8 cellular contexts compared by ENCODE assay signal in genomic region chr22:24156915-24157782, GRCh38. TPM values are rescaled to one million over a fixed set of nuclear protein-coding genes. Genes with fewer than 3 reads are reported as not detected.
A peak's percentile ranks its signal among the peaks of the same experiment; 100 is the strongest.
DNase-seq lines count a peak whose midpoint lies in the region; ATAC-seq and TF ChIP-seq lines count a peak whose summit lies in the region.

No MANE protein-coding gene starts in this region.

- WGBS in tibial nerve, 2 donors: 21 to 25% methylated on average over 14 to 18 of the region's 22 CpGs

- H3K9me3 Mint-ChIP-seq in activated naive CD4-positive, alpha-beta T cell treated with anti-CD3 and anti-CD28 coated beads, Interleukin-2, amount 50 U/mL, for 24 hours: no peaks in the 10 kb centered on the region

- H3K4me3 ChIP-seq in H7 (ENCODE audit: insufficient read depth, low read depth, low read length) (peak overlapping the region; percentile 53), Loucy (ENCODE audit: low read length, poor library complexity, severe bottlenecking) (peak overlapping the region; percentile 79), SK-N-MC (peak overlapping the region; percentile 95), parathyroid adenoma (ENCODE audit: low read depth, low read length) (peak overlapping the region; percentile 46), tibial nerve (peak overlapping the region; percentile 61 to 83 (median 74))

- TF ChIP-seq POLR2A in tibial nerve (IDR thresholded peaks at IDR 0.05): no peak

- H3K36me3 ChIP-seq in H7 (replicated peaks; ENCODE audit: control insufficient read depth, insufficient read depth, low read length): no peaks in the 10 kb centered on the region; the same call in 1 of the 2 replicates
- peaks cover 19% of the 10 kb centered on the region; the same call in 1 of the 2 replicates for H3K36me3 ChIP-seq in Loucy (ENCODE audit: insufficient read depth, low read length)
- H3K36me3 ChIP-seq in SK-N-MC (ENCODE audit: insufficient read depth, low read length): no peaks in the 10 kb centered on the region; the same call in 1 of the 2 replicates
- no peaks in the 10 kb centered on the region for H3K36me3 ChIP-seq in parathyroid adenoma (ENCODE audit: control insufficient read depth, insufficient read depth, low read length)
- no peaks in the 10 kb centered on the region for H3K36me3 ChIP-seq in tibial nerve

- peak; percentile 79 for ATAC-seq in Right ventricle myocardium inferior

- peaks cover 78% of the 10 kb centered on the region for H3K4me1 Mint-ChIP-seq in activated naive CD4-positive, alpha-beta T cell treated with anti-CD3 and anti-CD28 coated beads, Interleukin-2, amount 50 U/mL, for 24 hours

- DNase-seq in GM03348 (ENCODE audit: low spot score) (peak; percentile 92), H7 (peak; percentile 98), SK-N-MC (ENCODE audit: low read depth, low spot score) (no peak), Right ventricle myocardium inferior (ENCODE audit: missing footprints) (peak; percentile 94), tibial nerve (ENCODE audit: low spot score in 2 of 2) (peak; percentile 63 to 68)

- H3K4me1 ChIP-seq in Loucy (ENCODE audit: insufficient read depth, low read length, poor library complexity, severe bottlenecking): peaks cover 70% of the 10 kb centered on the region
- peaks cover 10% of the 10 kb centered on the region for H3K4me1 ChIP-seq in parathyroid adenoma
- H3K4me1 ChIP-seq in tibial nerve: peaks cover 0 to 55% (median 44%) of the 10 kb centered on the region in 4 donors

- peak overlapping the region; percentile 88 for H3K27ac Mint-ChIP-seq in activated naive CD4-positive, alpha-beta T cell treated with anti-CD3 and anti-CD28 coated beads, Interleukin-2, amount 50 U/mL, for 24 hours

- H3K36me3 Mint-ChIP-seq in activated naive CD4-positive, alpha-beta T cell treated with anti-CD3 and anti-CD28 coated beads, Interleukin-2, amount 50 U/mL, for 24 hours: no peaks in the 10 kb centered on the region

- H3K27ac ChIP-seq in SK-N-MC: peak overlapping the region; percentile 54; the same call in 1 of the 2 replicates
- no peak overlapping the region for H3K27ac ChIP-seq in parathyroid adenoma
- peak overlapping the region; percentile 65 to 87 (median 80) for H3K27ac ChIP-seq in tibial nerve

- H3K4me2 ChIP-seq in Loucy (ENCODE audit: low read depth, low read length, poor library complexity, severe bottlenecking): peak overlapping the region; percentile 86
- peak overlapping the region; percentile 76 for H3K4me2 ChIP-seq in parathyroid adenoma (ENCODE audit: low read length)

- intact Hi-C loops in Right ventricle myocardium inferior (cut with DNase I): loop anchor here (5.0 kb wide), 1 partner anchor 50 kb away; no protein-coding TSS in a partner anchor

- peaks cover 46% of the 10 kb centered on the region for H4K20me1 ChIP-seq in Loucy (ENCODE audit: insufficient read depth, low read length, poor library complexity, severe bottlenecking)

- no peaks in the 10 kb centered on the region for H3K27me3 ChIP-seq in H7 (ENCODE audit: control insufficient read depth, insufficient read depth, low read length)
- H3K27me3 ChIP-seq in Loucy (ENCODE audit: insufficient read depth, low read length, poor library complexity, severe bottlenecking): no peaks in the 10 kb centered on the region
- no peaks in the 10 kb centered on the region for H3K27me3 ChIP-seq in parathyroid adenoma (ENCODE audit: control insufficient read depth, insufficient read depth, low read length)
- H3K27me3 ChIP-seq in tibial nerve: no peaks in the 10 kb centered on the region

- no peak overlapping the region for H2AFZ ChIP-seq in Loucy (ENCODE audit: low read length)
- no peak overlapping the region for H2AFZ ChIP-seq in parathyroid adenoma

- no peaks in the 10 kb centered on the region for H3K9me2 ChIP-seq in Loucy (replicated peaks; ENCODE audit: low read depth, low read length)

- peak; percentile 85 for TF ChIP-seq CTCF in Loucy (conservative IDR thresholded peaks at IDR 0.05; ENCODE audit: low read length)
- peak; percentile 54 for TF ChIP-seq CTCF in parathyroid adenoma (IDR thresholded peaks at IDR 0.05)
- peak; percentile 71 to 87 (median 77) for TF ChIP-seq CTCF in tibial nerve (IDR thresholded peaks at IDR 0.05)

- no peak for TF ChIP-seq EP300 in tibial nerve (IDR thresholded peaks at IDR 0.05)

- H3K4me3 Mint-ChIP-seq in activated naive CD4-positive, alpha-beta T cell treated with anti-CD3 and anti-CD28 coated beads, Interleukin-2, amount 50 U/mL, for 24 hours: peak overlapping the region; percentile 91

- peaks cover 3% of the 10 kb centered on the region; the same call in 1 of the 2 replicates for H3F3A ChIP-seq in Loucy (ENCODE audit: low read depth)

- H3K9ac ChIP-seq in Loucy (ENCODE audit: low read depth, low read length, poor library complexity, severe bottlenecking) (peak overlapping the region; percentile 81), SK-N-MC (ENCODE audit: insufficient read length) (peak overlapping the region; percentile 45), parathyroid adenoma (no peak overlapping the region)

- no peaks in the 10 kb centered on the region for H3K9me3 ChIP-seq in Loucy (ENCODE audit: insufficient read depth, low read depth, low read length)
- no peaks in the 10 kb centered on the region for H3K9me3 ChIP-seq in SK-N-MC (ENCODE audit: low read depth, low read length)
- no peaks in the 10 kb centered on the region for H3K9me3 ChIP-seq in parathyroid adenoma (ENCODE audit: control insufficient read depth, low read length)
- H3K9me3 ChIP-seq in tibial nerve: no peaks in the 10 kb centered on the region

- no peaks in the 10 kb centered on the region for H3K27me3 Mint-ChIP-seq in activated naive CD4-positive, alpha-beta T cell treated with anti-CD3 and anti-CD28 coated beads, Interleukin-2, amount 50 U/mL, for 24 hours

- H3K79me2 ChIP-seq in Loucy (ENCODE audit: insufficient read depth, low read length): peaks cover 77% of the 10 kb centered on the region
- H3K79me2 ChIP-seq in parathyroid adenoma: peaks cover 2% of the 10 kb centered on the region

RNA-seq across cellular contexts. Expression of gene SUSD2, which starts 24.1 kb away (rescaled TPM):
- 0.83 and 1.3 TPM in 2 replicates for total RNA-seq in H7 (2014; rRNA removed; shearing (Covaris generic))
- total RNA-seq in Right ventricle myocardium inferior: 2.8 TPM
- total RNA-seq in tibial nerve: 1 to 10 TPM; 9.0 to 9.6 (median 9.4) TPM
